ENCODE assay signal across 20 cellular contexts in the genomic region with DNA sequence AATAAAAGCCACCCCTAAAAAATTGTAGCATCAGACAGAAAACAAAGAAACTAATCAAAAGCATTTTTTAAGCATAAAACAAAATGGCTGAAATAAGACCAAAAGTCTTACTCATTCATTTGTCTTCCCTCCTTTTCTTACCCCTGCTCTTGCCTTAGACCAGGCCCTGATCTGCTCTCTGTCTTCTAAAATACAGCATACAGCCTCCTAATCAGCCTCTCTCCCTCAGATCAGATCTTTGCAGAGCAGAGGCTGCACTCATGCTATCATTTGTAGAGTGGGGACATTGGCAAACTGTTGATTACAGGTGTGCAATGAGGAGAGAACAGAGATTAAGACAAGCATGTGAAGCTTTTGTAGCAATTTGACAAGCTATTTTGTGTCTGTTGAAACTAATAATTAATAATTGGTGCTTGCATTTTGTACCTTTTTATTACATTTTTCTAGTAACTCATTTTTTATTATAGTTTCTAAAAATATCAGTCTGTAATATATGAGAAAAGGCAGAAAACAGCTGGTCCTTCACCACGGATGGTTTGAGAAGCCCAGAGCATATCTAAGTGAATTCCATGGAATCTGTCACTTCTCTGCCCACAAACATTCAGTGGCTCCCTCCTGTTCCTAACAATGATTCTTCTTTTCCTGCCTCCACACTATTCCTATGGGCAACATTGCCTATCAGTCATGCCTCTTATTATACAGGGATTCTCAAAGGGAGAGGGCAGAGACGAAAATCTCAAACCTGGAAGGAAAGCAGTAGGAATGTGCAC.
DNase-seq lines count a peak whose midpoint lies in the region; ATAC-seq, FAIRE-seq and TF ChIP-seq lines count a peak whose summit lies in the region.
"Had no signal": no experiment of that assay in that cellular context is flagged by ENCODE, and none has a peak within 500 bp of the region (broad histone marks: within the 10 kb centered on the region; RNA-seq: fewer than 3 reads in every experiment).

No MANE protein-coding gene starts in this region.

- SMC1A ChIA-PET in GM12878 (lab: Charles Lee; ENCODE audit: uncharacterized antibody, unreplicated experiment), result interaction anchor here (0.7 to 13.1 kb wide), 23 partner anchors 8 to 293 kb away, joined by 3 to 378 read pairs (median 5); partner anchors contain the start of gene STT3B

- no peaks in the 10 kb centered on the region for H3K36me3 Mint-ChIP-seq in neural progenitor cell
- no peaks in the 10 kb centered on the region for H3K36me3 Mint-ChIP-seq in MCF 10A (ENCODE audit: insufficient read depth, unreplicated experiment)

- no peaks in the 10 kb centered on the region for H3K36me3 ChIP-seq in GM06990 (ENCODE audit: control insufficient read depth, insufficient read depth, low read length)
- H3K36me3 ChIP-seq in GM12878 (ENCODE audit: control insufficient read depth in 2 of 2, insufficient read depth in 2 of 2, low read length in 1 of 2), result no peaks in the 10 kb centered on the region
- no peaks in the 10 kb centered on the region for H3K36me3 ChIP-seq in neural progenitor cell
- no peaks in the 10 kb centered on the region for H3K36me3 ChIP-seq in body of pancreas (replicated peaks in 1 of 2; ENCODE audit: insufficient read depth in 1 of 2, low read depth in 2 of 2)
- H3K36me3 ChIP-seq: MG63, SJCRH30 had no signal

- H4K20me1 ChIP-seq in GM12878 (ENCODE audit: control insufficient read depth, insufficient read depth) (no peaks in the 10 kb centered on the region), neural progenitor cell (ENCODE audit: low read depth) (no peaks in the 10 kb centered on the region)

- no peaks in the 10 kb centered on the region for H3K27me3 ChIP-seq in GM06990 (replicated peaks; ENCODE audit: control insufficient read depth, insufficient read depth, low read length)
- no peaks in the 10 kb centered on the region for H3K27me3 ChIP-seq in GM12878 (replicated peaks in 1 of 2; ENCODE audit: control insufficient read depth in 2 of 2, insufficient read depth in 2 of 2, low read length in 1 of 2)
- no peaks in the 10 kb centered on the region for H3K27me3 ChIP-seq in neural progenitor cell
- H3K27me3 ChIP-seq in body of pancreas, result no peaks in the 10 kb centered on the region
- H3K27me3 ChIP-seq: MG63, SJCRH30 had no signal

- intact Hi-C loops in GM12878 (cut with micrococcal nuclease; ENCODE audit: unreplicated experiment), result loop anchor here (5.0 to 10.0 kb wide), 3 partner anchors 146 to 262 kb away; no protein-coding TSS in a partner anchor
- intact Hi-C loops in MCF 10A (cut with micrococcal nuclease), result no loop called here
- intact Hi-C loops in body of pancreas (cut with DNase I), result no loop called here

- H3K4me3 ChIP-seq in GM06990 (replicated peaks; ENCODE audit: low read depth, low read length), result peak overlapping the region; percentile 38
- H3K4me3 ChIP-seq in GM12878, result peak overlapping the region; percentile 21; the same call in 1 of the 2 replicates
- no peak overlapping the region for H3K4me3 ChIP-seq in neural progenitor cell
- H3K4me3 ChIP-seq in body of pancreas, result no peak overlapping the region
- H3K4me3 ChIP-seq: GM23248, K562, MG63, SJCRH30 had no signal

- TF ChIP-seq POLR2A in GM12878 (IDR thresholded peaks at IDR 0.05; ENCODE audit: low read depth, low read length) (no peak), body of pancreas (IDR thresholded peaks at IDR 0.05) (no peak)

- no peak for TF ChIP-seq RAD21 in GM12878 (IDR thresholded peaks at IDR 0.05; ENCODE audit: insufficient read depth, low read depth, low read length)

- H3K27ac ChIP-seq in GM12878 (ENCODE audit: control insufficient read depth, insufficient read depth), result peak overlapping the region; percentile 19
- H3K27ac ChIP-seq in neural progenitor cell, result no peak overlapping the region
- H3K27ac ChIP-seq in body of pancreas, result no peak overlapping the region
- H3K27ac ChIP-seq: GM23248, SJCRH30 had no signal

- H2AFZ ChIP-seq in GM12878 (ENCODE audit: control insufficient read depth, low read depth, low read length) (peak overlapping the region; percentile 29; the same call in 1 of the 2 replicates), neural progenitor cell (replicated peaks) (peak overlapping the region; percentile 40)
- H2AFZ ChIP-seq: GM23248 had no signal

- BruUV-seq in GM12878 (replicated peaks; lab: Mats Ljungman, UMichigan) (no TSS peak), MCF 10A (replicated peaks; lab: Mats Ljungman, UMichigan) (no TSS peak)

- H3K4me3 Mint-ChIP-seq in neural progenitor cell (peak overlapping the region; percentile 9), MCF 10A (ENCODE audit: unreplicated experiment) (no peak overlapping the region)
- H3K4me3 Mint-ChIP-seq: CD14-positive monocyte had no signal

- peak; percentile 39 for FAIRE-seq in GM19239 (lab: Jason Lieb, UNC)
- no peak for FAIRE-seq in GM12878 (lab: Jason Lieb, UNC)
- FAIRE-seq: K562 had no signal

- H3F3A ChIP-seq in neural progenitor cell (ENCODE audit: low read depth), result no peaks in the 10 kb centered on the region

- H3K9ac ChIP-seq in GM12878 (ENCODE audit: control insufficient read depth, insufficient read depth, low read length) (peak overlapping the region; percentile 26), neural progenitor cell (no peak overlapping the region)
- H3K9ac ChIP-seq: GM23248 had no signal

- H3K79me2 ChIP-seq in GM12878 (ENCODE audit: control insufficient read depth, insufficient read depth, low read length) (peaks cover 3% of the 10 kb centered on the region; the same call in 1 of the 2 replicates), neural progenitor cell (ENCODE audit: low read depth) (no peaks in the 10 kb centered on the region)

- no peak for TF ChIP-seq EP300 in GM12878 (IDR thresholded peaks at IDR 0.05; ENCODE audit: borderline replicate concordance in 1 of 2, control insufficient read depth in 1 of 2, low read depth in 2 of 2, low read length in 2 of 2)

- no peak for DNase-seq in GM06990 (ENCODE audit: extremely low read depth, insufficient read length)
- no peak for DNase-seq in GM19239 (ENCODE audit: insufficient read length, low spot score)
- DNase-seq in GM12878 (ENCODE audit: low read depth, low spot score), result no peak
- DNase-seq in neural progenitor cell (ENCODE audit: low spot score), result no peak
- DNase-seq in MCF 10A (ENCODE audit: unreplicated experiment), result no peak
- DNase-seq in body of pancreas, result no peak
- no peak for DNase-seq in stimulated activated naive CD4-positive, alpha-beta T cell (lab: John Stamatoyannopoulos, UW)
- no peak for DNase-seq in activated effector memory CD4-positive, alpha-beta T cell treated with anti-CD3 and anti-CD28 coated beads, Interleukin-2, amount 50 U/mL, for 16 hours
- DNase-seq: DMS 273 treated with DMSO at 0.1 percent for 48 hours, GM23248, MG63, NCI-H1105, NCI-H1694, NCI-H2107, NCI-H226, NCI-H524 treated with DMSO at 0.1 percent for 48 hours, PC-3, SJCRH30 had no signal

- H3K4me1 Mint-ChIP-seq in neural progenitor cell, result peaks cover 44% of the 10 kb centered on the region
- peaks cover 5% of the 10 kb centered on the region for H3K4me1 Mint-ChIP-seq in MCF 10A (ENCODE audit: insufficient read depth, unreplicated experiment)

- H3K27ac Mint-ChIP-seq in neural progenitor cell, result peak overlapping the region; percentile 85
- H3K27ac Mint-ChIP-seq in MCF 10A (ENCODE audit: low read depth, unreplicated experiment), result no peak overlapping the region

- in situ Hi-C loops in GM12878 (cut with MboI), result loop anchor here (10.0 kb wide), 1 partner anchor 288 kb away; the partner anchor contains the start of gene STT3B

- ATAC-seq in GM12878, result peak; percentile 5; the same call in 2 of the 3 replicates
- ATAC-seq in body of pancreas, result no peak
- ATAC-seq: K562, PC-3 had no signal

- H3K4me1 ChIP-seq in GM12878 (ENCODE audit: control insufficient read depth, insufficient read depth, low read length) (peaks cover 51% of the 10 kb centered on the region), neural progenitor cell (peaks cover 14% of the 10 kb centered on the region), body of pancreas (peaks cover 8% of the 10 kb centered on the region)
- H3K4me1 ChIP-seq: SJCRH30 had no signal

- peaks cover 3% of the 10 kb centered on the region for H3K27me3 Mint-ChIP-seq in neural progenitor cell (ENCODE audit: insufficient read depth, low read depth)
- H3K27me3 Mint-ChIP-seq in MCF 10A (ENCODE audit: insufficient read depth, unreplicated experiment), result no peaks in the 10 kb centered on the region

- 13% methylated on average over 2 of the region's 2 CpGs for WGBS in GM12878 (ENCODE audit: insufficient coverage, insufficient replicate concordance, low lambda C conversion rate, missing lambda C conversion rate)
- 78 to 79% methylated on average over 2 of the region's 2 CpGs for WGBS in body of pancreas, 2 donors

- no peaks in the 10 kb centered on the region for H3K9me3 Mint-ChIP-seq in neural progenitor cell
- H3K9me3 Mint-ChIP-seq in MCF 10A (ENCODE audit: unreplicated experiment), result peaks cover 7% of the 10 kb centered on the region
- H3K9me3 Mint-ChIP-seq: CD14-positive monocyte had no signal

- POLR2A ChIA-PET in GM12878 (lab: Charles Lee), result interaction anchor here (0.6 to 6.9 kb wide), 9 partner anchors 15 to 286 kb away, joined by 3 to 69 read pairs (median 4); partner anchors contain the start of gene STT3B
- POLR2A ChIA-PET in MCF 10A (lab: Yijun Ruan, JAX), result interaction anchor here (0.5 to 1.4 kb wide), 3 partner anchors 11 to 286 kb away, joined by 3 to 4 read pairs (median 3); partner anchors contain the start of gene STT3B

- CTCF ChIA-PET in GM12878 (lab: Yijun Ruan, JAX), result interaction anchor here (0.6 to 1.8 kb wide), 6 partner anchors 19 to 293 kb away, joined by 3 to 7 read pairs (median 3); no protein-coding TSS in a partner anchor
- CTCF ChIA-PET in MCF 10A (lab: Yijun Ruan, JAX), result no interaction called here

- H3K4me2 ChIP-seq in GM12878 (ENCODE audit: control insufficient read depth, insufficient read depth), result peak overlapping the region; percentile 29; the same call in 1 of the 2 replicates
- no peak overlapping the region for H3K4me2 ChIP-seq in neural progenitor cell

- TF ChIP-seq CTCF in GM06990 (IDR thresholded peaks at IDR 0.05; ENCODE audit: insufficient read depth, low read length, poor library complexity, severe bottlenecking) (no peak), GM12878 (IDR thresholded peaks at IDR 0.05 in 2 of 3, conservative IDR thresholded peaks at IDR 0.05 in 1 of 3; ENCODE audit: control insufficient read depth in 2 of 3, extremely low read depth in 1 of 3, insufficient read depth in 1 of 3, low read depth in 3 of 3, low read length in 3 of 3) (no peak), neural progenitor cell (IDR thresholded peaks at IDR 0.05) (no peak), MCF 10A (IDR thresholded peaks at IDR 0.05; ENCODE audit: unreplicated experiment) (no peak), body of pancreas (IDR thresholded peaks at IDR 0.05) (no peak)

- RAD21 ChIA-PET in GM12878 (lab: Charles Lee; ENCODE audit: unreplicated experiment), result interaction anchor here (1.0 to 16.3 kb wide), 14 partner anchors 8 to 335 kb away, joined by 3 to 381 read pairs (median 6); partner anchors contain the start of gene STT3B

- H3K9me3 ChIP-seq in GM12878 (replicated peaks; ENCODE audit: control insufficient read depth, insufficient read depth, low read length), result peaks cover 4% of the 10 kb centered on the region; the same call in 2 of the 3 replicates
- H3K9me3 ChIP-seq in neural progenitor cell (ENCODE audit: low read depth), result no peaks in the 10 kb centered on the region
- H3K9me3 ChIP-seq in body of pancreas, result no peaks in the 10 kb centered on the region
- H3K9me3 ChIP-seq: MG63, SJCRH30 had no signal

Comparison
In these comparisons a context has a peak if more than half of its experiments do, and no peak if none do; other contexts are left out.
1. H3K4me3 ChIP-seq: peak in GM06990 (single experiment) and GM12878 (single experiment); none in neural progenitor cell (single experiment) and body of pancreas (0 of 2).